Comparison of ENCODE assay signal across 9 cellular contexts in the genomic region with DNA sequence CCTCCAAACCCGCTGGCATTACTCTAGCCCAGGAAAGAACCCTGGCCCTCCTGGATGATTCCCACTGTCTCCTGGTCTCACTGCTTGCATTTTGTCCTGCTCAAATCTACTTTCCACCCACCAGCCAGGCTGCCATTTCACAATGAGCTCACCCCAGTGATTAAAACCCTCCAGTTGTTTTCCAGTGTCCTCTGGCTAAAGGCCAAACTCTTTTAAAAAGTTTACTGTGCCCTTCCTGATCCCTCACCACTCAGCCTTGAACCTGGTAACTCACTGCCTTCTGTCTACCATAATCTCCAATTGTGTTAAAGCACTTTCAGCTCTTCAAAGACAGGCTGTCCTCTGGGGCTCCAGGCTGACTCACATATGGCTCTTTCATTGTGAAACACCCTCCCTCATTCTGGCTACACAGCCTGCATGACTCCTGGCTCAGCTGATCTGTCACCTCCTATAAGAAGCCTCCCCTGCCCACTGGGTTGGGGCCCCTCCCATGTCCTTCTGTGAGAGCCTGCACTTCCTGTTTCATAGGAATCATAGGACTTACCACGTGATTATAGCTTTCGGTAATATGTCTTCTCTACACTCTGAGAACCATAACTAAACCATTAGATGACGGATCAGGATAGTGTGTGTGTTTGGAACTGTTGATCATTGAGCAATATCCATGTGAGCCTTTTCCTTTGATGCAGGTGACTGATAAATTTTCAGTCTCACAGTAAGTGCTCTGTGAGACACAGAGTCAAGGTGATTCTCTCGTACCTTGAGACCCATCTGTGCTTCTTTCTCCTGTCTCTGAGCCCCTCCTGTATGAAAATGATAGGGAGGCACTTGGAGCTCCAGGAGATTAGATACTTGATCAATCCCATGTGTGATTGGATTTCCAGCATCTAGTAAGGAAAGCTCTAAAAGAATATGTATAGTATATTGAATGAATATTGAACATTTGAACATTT.
DNase-seq lines count a peak whose midpoint lies in the region; ATAC-seq and TF ChIP-seq lines count a peak whose summit lies in the region.
"Had no signal": no experiment of that assay in that cellular context is flagged by ENCODE, and none has a peak within 500 bp of the region (broad histone marks: within the 10 kb centered on the region; RNA-seq: fewer than 3 reads in every experiment).

No MANE protein-coding gene starts in this region.

- no peak for TF ChIP-seq POLR2A in erythroblast (IDR thresholded peaks at IDR 0.05; ENCODE audit: low read length)

- POLR2A ChIA-PET in GM10248 (lab: Yijun Ruan, JAX) = no interaction called here

- H3K27me3 Mint-ChIP-seq in T-helper 17 cell = no peaks in the 10 kb centered on the region

- H3K9me3 ChIP-seq in T-helper 17 cell (ENCODE audit: control insufficient read depth, low read length, poor library complexity, severe bottlenecking) = no peaks in the 10 kb centered on the region
- H3K9me3 ChIP-seq: BLaER1 had no signal

- H3K27ac Mint-ChIP-seq in T-helper 17 cell = peak overlapping the region; percentile 39

- no peaks in the 10 kb centered on the region for H3K4me1 Mint-ChIP-seq in T-helper 17 cell

- CTCF ChIA-PET in GM10248 (lab: Yijun Ruan, JAX) = interaction anchor here (1.3 kb wide), 1 partner anchor 8 kb away, joined by 3 read pairs; no protein-coding TSS in a partner anchor

- H3K4me3 ChIP-seq in retinal pigment epithelial cell (ENCODE audit: low read length) = no peak overlapping the region
- H3K4me3 ChIP-seq: BLaER1 had no signal

- peak; percentile 68 for ATAC-seq in HG03520 (IDR thresholded peaks at IDR 0.05; ENCODE audit: unreplicated experiment)
- peak; percentile 56 for ATAC-seq in T-helper 17 cell
- ATAC-seq in HG02571 (IDR thresholded peaks at IDR 0.05; ENCODE audit: unreplicated experiment) = no peak

- H3K4me3 Mint-ChIP-seq in T-helper 17 cell = no peak overlapping the region

- peaks cover 2% of the 10 kb centered on the region for H3K36me3 Mint-ChIP-seq in T-helper 17 cell (ENCODE audit: low read depth)

- DNase-seq in NCI-H345 (lab: John Stamatoyannopoulos, UW) = peak; percentile 48
- DNase-seq in NCI-H345 treated with DMSO at 0.1 percent for 48 hours (lab: John Stamatoyannopoulos, UW; ENCODE audit: unreplicated experiment) = no peak
- no peak for DNase-seq in T-helper 17 cell
- DNase-seq in erythroblast (lab: John Stamatoyannopoulos, UW) = peak; percentile 46 to 67
- DNase-seq in retinal pigment epithelial cell (ENCODE audit: low read depth) = peak; percentile 43
- no peak for DNase-seq in GM10248 (ENCODE audit: extremely low spot score)

- TF ChIP-seq CTCF in retinal pigment epithelial cell (conservative IDR thresholded peaks at IDR 0.05; ENCODE audit: low read depth, low read length) = no peak
- TF ChIP-seq CTCF in GM10248 (IDR thresholded peaks at IDR 0.05; ENCODE audit: control extremely low read depth, extremely low read depth, low read depth, missing control alignments) = no peak

Comparison
In these comparisons a context has a peak if more than half of its experiments do, and no peak if none do; other contexts are left out.
1. DNase-seq: peak in NCI-H345 (single experiment), erythroblast (2 of 2) and retinal pigment epithelial cell (single experiment); none in NCI-H345 treated with DMSO at 0.1 percent for 48 hours (single experiment), T-helper 17 cell (0 of 3) and GM10248 (single experiment).